ENCODE assay signal across 8 cellular contexts in the genomic region with DNA sequence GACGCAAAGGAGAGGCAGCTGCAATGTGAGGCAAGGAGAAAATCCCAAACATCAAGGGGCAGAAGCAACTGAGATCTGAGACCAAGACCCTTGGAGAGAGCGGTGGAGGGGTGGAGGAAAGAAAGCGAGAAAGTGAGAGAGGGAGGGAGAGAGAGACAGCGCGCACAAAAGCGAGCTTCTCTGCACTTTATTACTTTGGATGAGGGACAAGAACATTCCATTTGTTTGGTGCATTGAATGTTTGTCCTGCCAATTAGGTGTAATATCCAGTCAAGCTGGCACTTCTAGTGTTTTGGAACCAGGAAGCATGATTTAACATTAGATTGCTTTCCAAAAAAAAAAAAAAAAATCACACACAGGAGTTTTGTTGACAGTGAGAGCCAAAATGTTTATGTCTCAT. TPM values are rescaled to one million over a fixed set of nuclear protein-coding genes. Genes with fewer than 3 reads are reported as not detected.
DNase-seq lines count a peak whose midpoint lies in the region; ATAC-seq and TF ChIP-seq lines count a peak whose summit lies in the region.

No MANE protein-coding gene starts in this region.

- H3K36me3 ChIP-seq in right lobe of liver (no peaks in the 10 kb centered on the region), thymus (ENCODE audit: control insufficient read depth, insufficient read depth) (no peaks in the 10 kb centered on the region)

- no peaks in the 10 kb centered on the region for H3K9me3 Mint-ChIP-seq in activated T-cell treated with anti-CD3 and anti-CD28 coated beads, Interleukin-2, amount 50 U/mL, for 24 hours

- TF ChIP-seq CTCF in astrocyte of the spinal cord (IDR thresholded peaks at IDR 0.05; ENCODE audit: low read depth, low read length): no peak
- TF ChIP-seq CTCF in right lobe of liver (IDR thresholded peaks at IDR 0.05): no peak

- intact Hi-C loops in right lobe of liver (cut with DNase I): no loop called here

- peak overlapping the region; percentile 96 for H3K4me3 Mint-ChIP-seq in activated T-cell treated with anti-CD3 and anti-CD28 coated beads, Interleukin-2, amount 50 U/mL, for 24 hours

- H3K36me3 Mint-ChIP-seq in activated T-cell treated with anti-CD3 and anti-CD28 coated beads, Interleukin-2, amount 50 U/mL, for 24 hours (ENCODE audit: low read depth): peaks cover 6% of the 10 kb centered on the region

- ATAC-seq in right lobe of liver: peak in 1 of 4 donors; percentile 20
- ATAC-seq in HG03442 (IDR thresholded peaks at IDR 0.05; ENCODE audit: unreplicated experiment): no peak

- H3K4me1 Mint-ChIP-seq in activated T-cell treated with anti-CD3 and anti-CD28 coated beads, Interleukin-2, amount 50 U/mL, for 24 hours (ENCODE audit: low read depth): peaks cover 50% of the 10 kb centered on the region

- peaks cover 0 to 22% (median 6%) of the 10 kb centered on the region in 4 donors for H3K4me1 ChIP-seq in right lobe of liver
- H3K4me1 ChIP-seq in thymus (ENCODE audit: control insufficient read depth, insufficient read depth, low read length): no peaks in the 10 kb centered on the region

- DNase-seq in activated T-cell treated with anti-CD3 and anti-CD28 coated beads, Interleukin-2, amount 50 U/mL, for 24 hours: no peak
- DNase-seq in activated T-cell treated with anti-CD3 and anti-CD28 coated beads, Interleukin-2, amount 50 U/mL, for 48 hours: no peak
- no peak for DNase-seq in astrocyte of the spinal cord (ENCODE audit: low read depth, low spot score)
- no peak for DNase-seq in right lobe of liver
- DNase-seq in NOMO-1 (lab: John Stamatoyannopoulos, UW; ENCODE audit: unreplicated experiment in 2 of 2): no peak
- DNase-seq in occipital lobe (lab: John Stamatoyannopoulos, UW): no peak

- 24% methylated on average over 6 of the region's 6 CpGs for WGBS in right lobe of liver (ENCODE audit: insufficient coverage, low coverage, low lambda C conversion rate, missing lambda C conversion rate)
- 79% methylated on average over 6 of the region's 6 CpGs for WGBS in thymus

- H3K4me3 ChIP-seq in astrocyte of the spinal cord (ENCODE audit: low read depth, low read length) (peak overlapping the region; percentile 77), right lobe of liver (peak overlapping the region; percentile 79 to 93 (median 88)), thymus (ENCODE audit: low read length) (peak overlapping the region; percentile 90)

- H3K27me3 Mint-ChIP-seq in activated T-cell treated with anti-CD3 and anti-CD28 coated beads, Interleukin-2, amount 50 U/mL, for 24 hours: peaks cover 13% of the 10 kb centered on the region

- in situ Hi-C loops in astrocyte of the spinal cord (cut with HindIII; ENCODE audit: low sequenced_read_pairs): no loop called here

- H3K27ac Mint-ChIP-seq in activated T-cell treated with anti-CD3 and anti-CD28 coated beads, Interleukin-2, amount 50 U/mL, for 24 hours: no peak overlapping the region

- H3K27me3 ChIP-seq in right lobe of liver: no peaks in the 10 kb centered on the region
- H3K27me3 ChIP-seq in thymus (ENCODE audit: control insufficient read depth, insufficient read depth): peaks cover 6% of the 10 kb centered on the region

- H3K27ac ChIP-seq in right lobe of liver (peak overlapping the region in 2 of 3 donors; percentile 90 to 93), thymus (ENCODE audit: low read depth) (no peak overlapping the region)

- TF ChIP-seq POLR2A in right lobe of liver (IDR thresholded peaks at IDR 0.05): no peak

- H3K9me3 ChIP-seq in right lobe of liver (no peaks in the 10 kb centered on the region), thymus (ENCODE audit: control insufficient read depth) (no peaks in the 10 kb centered on the region)

RNA-seq across cellular contexts. Expression of a gene that starts 1.4 kb away (rescaled TPM):
- total RNA-seq in right lobe of liver (100 to 1,000 TPM in 4 of 6 experiments, 10 to 100 TPM in 2; 86.8 to 187 (median 123) TPM), occipital lobe (13.4 TPM)
- polyA plus RNA-seq in thymus: 74.6 TPM
